ENCODE assay signal across 21 cellular contexts in genomic region chr22:36900880-36901279, GRCh38. TPM values are rescaled to one million over a fixed set of nuclear protein-coding genes. Genes with fewer than 3 reads are reported as not detected.
DNase-seq lines count a peak whose midpoint lies in the region; ATAC-seq and TF ChIP-seq lines count a peak whose summit lies in the region.
"Had no signal": no experiment of that assay in that cellular context is flagged by ENCODE, and none has a peak within 500 bp of the region (broad histone marks: within the 10 kb centered on the region; RNA-seq: fewer than 3 reads in every experiment).

No MANE protein-coding gene starts in this region.

- peaks cover 9% of the 10 kb centered on the region for H3K36me3 Mint-ChIP-seq in activated CD8-positive, alpha-beta T cell treated with anti-CD3 and anti-CD28 coated beads, Interleukin-2, amount 10 ng/mL, durations not matched to agents 7 days and 5 days (ENCODE audit: low read depth)
- no peaks in the 10 kb centered on the region for H3K36me3 Mint-ChIP-seq in activated CD8-positive, alpha-beta T cell treated with anti-CD3 and anti-CD28 coated beads for 36 hours (ENCODE audit: low read depth)
- no peaks in the 10 kb centered on the region for H3K36me3 Mint-ChIP-seq in stimulated activated memory B cell treated with anti-CD40 and anti-IgM and Interleukin-4, amounts not matched to agents 10 μg/mL and 1 μg/mL and 100 μg/mL, for 72 hours
- H3K36me3 Mint-ChIP-seq: immature natural killer cell had no signal

- peaks cover 8% of the 10 kb centered on the region for H3K27me3 Mint-ChIP-seq in activated CD8-positive, alpha-beta T cell treated with anti-CD3 and anti-CD28 coated beads, Interleukin-2, amount 10 ng/mL, durations not matched to agents 7 days and 5 days (ENCODE audit: low read depth)
- H3K27me3 Mint-ChIP-seq in activated CD8-positive, alpha-beta T cell treated with anti-CD3 and anti-CD28 coated beads for 36 hours, result peaks cover 22% of the 10 kb centered on the region
- peaks cover under 1% of the 10 kb centered on the region for H3K27me3 Mint-ChIP-seq in stimulated activated memory B cell treated with anti-CD40 and anti-IgM and Interleukin-4, amounts not matched to agents 10 μg/mL and 1 μg/mL and 100 μg/mL, for 72 hours

- H3K27me3 ChIP-seq in MM.1S (replicated peaks; ENCODE audit: insufficient read depth, low read length), result no peaks in the 10 kb centered on the region

- no peak overlapping the region; the same call in 1 of the 2 replicates for H3K9ac ChIP-seq in MM.1S (ENCODE audit: low read length)

- H3K9me3 Mint-ChIP-seq in activated CD8-positive, alpha-beta T cell treated with anti-CD3 and anti-CD28 coated beads, Interleukin-2, amount 10 ng/mL, durations not matched to agents 7 days and 5 days (ENCODE audit: insufficient read depth), result no peaks in the 10 kb centered on the region
- H3K9me3 Mint-ChIP-seq in activated CD8-positive, alpha-beta T cell treated with anti-CD3 and anti-CD28 coated beads for 36 hours, result no peaks in the 10 kb centered on the region
- peaks cover 4% of the 10 kb centered on the region for H3K9me3 Mint-ChIP-seq in stimulated activated memory B cell treated with anti-CD40 and anti-IgM and Interleukin-4, amounts not matched to agents 10 μg/mL and 1 μg/mL and 100 μg/mL, for 72 hours
- H3K9me3 Mint-ChIP-seq: activated T-cell treated with anti-CD3 and anti-CD28 coated beads, Interleukin-2, amount 50 U/mL, for 24 hours; immature natural killer cell had no signal

- no peak for TF ChIP-seq CTCF in activated CD8-positive, alpha-beta T cell treated with anti-CD3 and anti-CD28 coated beads for 36 hours (IDR thresholded peaks at IDR 0.05)
- no peak for TF ChIP-seq CTCF in MM.1S (IDR thresholded peaks at IDR 0.05; ENCODE audit: low read length)
- TF ChIP-seq CTCF in fibroblast of the aortic adventitia (IDR thresholded peaks at IDR 0.05; ENCODE audit: insufficient read depth, low read length), result no peak

- H3K9me3 ChIP-seq in MM.1S (replicated peaks; ENCODE audit: insufficient read depth, low read length), result no peaks in the 10 kb centered on the region
- H3K9me3 ChIP-seq: adrenal gland had no signal

- H3K27ac Mint-ChIP-seq in activated CD8-positive, alpha-beta T cell treated with anti-CD3 and anti-CD28 coated beads, Interleukin-2, amount 10 ng/mL, durations not matched to agents 7 days and 5 days, result peak overlapping the region; percentile 80
- H3K27ac Mint-ChIP-seq in activated CD8-positive, alpha-beta T cell treated with anti-CD3 and anti-CD28 coated beads for 36 hours, result no peak overlapping the region
- peak overlapping the region; percentile 98 for H3K27ac Mint-ChIP-seq in stimulated activated memory B cell treated with anti-CD40 and anti-IgM and Interleukin-4, amounts not matched to agents 10 μg/mL and 1 μg/mL and 100 μg/mL, for 72 hours
- H3K27ac Mint-ChIP-seq: HFFc6, immature natural killer cell, nephron had no signal

- no peaks in the 10 kb centered on the region for H3K79me2 ChIP-seq in MM.1S (ENCODE audit: low read length)

- H3K4me1 ChIP-seq in MM.1S (ENCODE audit: low read length), result peaks cover 18% of the 10 kb centered on the region
- H3K4me1 ChIP-seq: adrenal gland, tibial artery had no signal

- DNase-seq in activated CD8-positive, alpha-beta T cell treated with anti-CD3 and anti-CD28 coated beads, Interleukin-2, amount 10 ng/mL, durations not matched to agents 7 days and 5 days, result no peak
- DNase-seq in activated CD8-positive, alpha-beta T cell treated with anti-CD3 and anti-CD28 coated beads for 36 hours, result no peak
- DNase-seq in MM.1S (no peak), fibroblast of the aortic adventitia (ENCODE audit: low read depth) (peak; percentile 14), NOMO-1 treated with DMSO at 0.1 percent for 48 hours (lab: John Stamatoyannopoulos, UW; ENCODE audit: unreplicated experiment) (no peak)
- no peak for DNase-seq in stimulated activated CD4-positive, alpha-beta T cell treated with anti-CD3 and anti-CD28 coated beads, Interleukin-4, amount 100 ng/mL, for 4 hours
- DNase-seq: ACHN; activated T-cell treated with anti-CD3 and anti-CD28 coated beads, Interleukin-2, amount 50 U/mL, for 24 hours; adrenal gland; COR-L47; foreskin fibroblast; HFFc6; immature natural killer cell; NCI-H2029; NCI-H524; right cardiac atrium; tibial artery had no signal

- POLR2A ChIA-PET in activated CD8-positive, alpha-beta T cell treated with anti-CD3 and anti-CD28 coated beads, Interleukin-2, amount 10 ng/mL, durations not matched to agents 7 days and 5 days (lab: Charles Lee), result interaction anchor here (1.2 kb wide), 2 partner anchors 8 to 9 kb away, joined by 3 read pairs; no protein-coding TSS in a partner anchor
- POLR2A ChIA-PET in activated CD8-positive, alpha-beta T cell treated with anti-CD3 and anti-CD28 coated beads for 36 hours (lab: Charles Lee), result no interaction called here

- no peaks in the 10 kb centered on the region for H3K9me2 ChIP-seq in MM.1S (replicated peaks; ENCODE audit: insufficient read depth, low read length)

- no peaks in the 10 kb centered on the region for H3K36me3 ChIP-seq in MM.1S (replicated peaks; ENCODE audit: insufficient read depth, low read length)
- H3K36me3 ChIP-seq: adrenal gland, tibial artery had no signal

- peaks cover 14% of the 10 kb centered on the region for H3F3A ChIP-seq in MM.1S (ENCODE audit: insufficient read depth, low read length)

- CTCF ChIA-PET in activated CD8-positive, alpha-beta T cell treated with anti-CD3 and anti-CD28 coated beads, Interleukin-2, amount 10 ng/mL, durations not matched to agents 7 days and 5 days (lab: Charles Lee), result interaction anchor here (1.6 to 3.0 kb wide), 5 partner anchors 26 to 77 kb away, joined by 5 to 9 read pairs (median 7); no protein-coding TSS in a partner anchor
- CTCF ChIA-PET in activated CD8-positive, alpha-beta T cell treated with anti-CD3 and anti-CD28 coated beads for 36 hours (lab: Charles Lee), result interaction anchor here (1.5 kb wide), 1 partner anchor 48 kb away, joined by 4 read pairs; no protein-coding TSS in a partner anchor

- peak overlapping the region; percentile 72; the same call in 1 of the 2 replicates for H2AFZ ChIP-seq in MM.1S (ENCODE audit: low read length)

- peak overlapping the region; percentile 16 for H3K4me3 Mint-ChIP-seq in activated CD8-positive, alpha-beta T cell treated with anti-CD3 and anti-CD28 coated beads, Interleukin-2, amount 10 ng/mL, durations not matched to agents 7 days and 5 days
- H3K4me3 Mint-ChIP-seq in activated CD8-positive, alpha-beta T cell treated with anti-CD3 and anti-CD28 coated beads for 36 hours, result no peak overlapping the region
- peak overlapping the region; percentile 60 for H3K4me3 Mint-ChIP-seq in stimulated activated memory B cell treated with anti-CD40 and anti-IgM and Interleukin-4, amounts not matched to agents 10 μg/mL and 1 μg/mL and 100 μg/mL, for 72 hours
- H3K4me3 Mint-ChIP-seq: activated T-cell treated with anti-CD3 and anti-CD28 coated beads, Interleukin-2, amount 50 U/mL, for 24 hours; HFFc6; immature natural killer cell; nephron had no signal

- H3K4me2 ChIP-seq in MM.1S (ENCODE audit: low read depth, low read length), result peak overlapping the region; percentile 42; the same call in 1 of the 2 replicates

- intact Hi-C loops in activated CD8-positive, alpha-beta T cell treated with anti-CD3 and anti-CD28 coated beads for 36 hours (cut with micrococcal nuclease), result no loop called here

- no peak for ATAC-seq in activated CD8-positive, alpha-beta T cell treated with anti-CD3 and anti-CD28 coated beads, Interleukin-2, amount 10 ng/mL, durations not matched to agents 7 days and 5 days
- ATAC-seq in activated CD8-positive, alpha-beta T cell treated with anti-CD3 and anti-CD28 coated beads for 36 hours, result no peak
- ATAC-seq in stimulated activated memory B cell treated with anti-CD40 and anti-IgM and Interleukin-4, amounts not matched to agents 10 μg/mL and 1 μg/mL and 100 μg/mL, for 72 hours, result no peak
- no peak for ATAC-seq in GM21737 (IDR thresholded peaks at IDR 0.05; ENCODE audit: unreplicated experiment)

- no peak overlapping the region for H3K4me3 ChIP-seq in MM.1S (ENCODE audit: low read length)
- no peak overlapping the region for H3K4me3 ChIP-seq in fibroblast of the aortic adventitia (ENCODE audit: low read depth, low read length)
- H3K4me3 ChIP-seq: adrenal gland, lung, tibial artery had no signal

- H4K20me1 ChIP-seq in MM.1S (ENCODE audit: insufficient read depth, low read length), result no peaks in the 10 kb centered on the region

- H3K4me1 Mint-ChIP-seq in activated CD8-positive, alpha-beta T cell treated with anti-CD3 and anti-CD28 coated beads, Interleukin-2, amount 10 ng/mL, durations not matched to agents 7 days and 5 days (ENCODE audit: low read depth), result peaks cover 40% of the 10 kb centered on the region
- H3K4me1 Mint-ChIP-seq in activated CD8-positive, alpha-beta T cell treated with anti-CD3 and anti-CD28 coated beads for 36 hours (ENCODE audit: low read depth), result no peaks in the 10 kb centered on the region
- H3K4me1 Mint-ChIP-seq in stimulated activated memory B cell treated with anti-CD40 and anti-IgM and Interleukin-4, amounts not matched to agents 10 μg/mL and 1 μg/mL and 100 μg/mL, for 72 hours, result peaks cover 29% of the 10 kb centered on the region
- H3K4me1 Mint-ChIP-seq: nephron had no signal

- H3K27ac ChIP-seq in MM.1S (ENCODE audit: low read length), result peak overlapping the region; percentile 68; the same call in 1 of the 2 replicates
- H3K27ac ChIP-seq: adrenal gland, tibial artery had no signal

RNA-seq across cellular contexts. Expression of gene CSF2RB, which starts 12.5 kb away (rescaled TPM):
- total RNA-seq in activated CD8-positive, alpha-beta T cell treated with anti-CD3 and anti-CD28 coated beads, Interleukin-2, amount 10 ng/mL, durations not matched to agents 7 days and 5 days, result 1 to 10 TPM; 1.4 TPM
- total RNA-seq in activated CD8-positive, alpha-beta T cell treated with anti-CD3 and anti-CD28 coated beads for 36 hours, result under 1 TPM; 0.16 to 0.29 TPM
- 0.81 and 0.98 TPM in 2 replicates for total RNA-seq in fibroblast of the aortic adventitia (ENCODE audit: low replicate concordance)

RNA-seq across cellular contexts. Expression of gene NCF4, which starts 40.1 kb away (rescaled TPM):
- total RNA-seq in activated CD8-positive, alpha-beta T cell treated with anti-CD3 and anti-CD28 coated beads, Interleukin-2, amount 10 ng/mL, durations not matched to agents 7 days and 5 days, result 10 to 100 TPM; 44.1 to 48.2 TPM
- total RNA-seq in activated CD8-positive, alpha-beta T cell treated with anti-CD3 and anti-CD28 coated beads for 36 hours, result 1 to 10 TPM; 2.5 to 2.9 TPM
- not detected in 2 replicates for total RNA-seq in fibroblast of the aortic adventitia (ENCODE audit: low replicate concordance)
- total RNA-seq: HFFc6 had no signal

Comparison
In these comparisons a context has a peak if more than half of its experiments do, and no peak if none do; other contexts are left out.
1. RNA of gene NCF4, which starts 40.1 kb away (total RNA-seq): 44.1 to 48.2 TPM in activated CD8-positive, alpha-beta T cell treated with anti-CD3 and anti-CD28 coated beads, Interleukin-2, amount 10 ng/mL, durations not matched to agents 7 days and 5 days; 2.5 to 2.9 TPM in activated CD8-positive, alpha-beta T cell treated with anti-CD3 and anti-CD28 coated beads for 36 hours and not detected in fibroblast of the aortic adventitia; every median in the first group is over 10 times any median in the second.